ENCODE assay signal across 2 cellular contexts in the genomic region with DNA sequence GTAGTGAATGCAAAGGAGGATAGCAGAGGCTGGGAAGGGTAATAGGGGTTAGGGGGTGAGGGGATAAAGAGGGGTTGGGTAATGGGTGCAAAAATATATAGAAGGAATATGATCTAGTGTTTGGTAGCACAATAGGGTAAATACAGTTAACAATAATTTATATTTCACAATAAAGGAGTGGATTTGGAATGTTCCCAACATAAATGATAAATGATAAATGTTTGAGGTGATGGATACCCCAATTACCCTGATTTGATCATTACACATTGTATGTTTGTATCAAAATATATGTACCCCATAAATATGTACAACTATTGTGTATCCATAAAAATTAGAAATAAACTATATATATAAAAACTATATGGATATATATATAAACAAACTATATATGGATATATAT.
TF ChIP-seq lines count a peak whose summit lies in the region.

No MANE protein-coding gene starts in this region.

TF ChIP-seq in HepG2, 621 proteins besides CTCF, POLR2A, EP300 and RAD21:
- TF ChIP-seq HNRNPK (IDR thresholded peaks at IDR 0.05; ENCODE audit: low read depth, low read length, poor library complexity, severe bottlenecking) (peak; percentile 88), GABPA (IDR thresholded peaks at IDR 0.05; ENCODE audit: low read depth, low read length) (no peak), GABPA (CRISPR knock-in tag; IDR thresholded peaks at IDR 0.05; ENCODE audit: low read depth) (no peak)

TF ChIP-seq in K562, 482 proteins besides CTCF, POLR2A, EP300 and RAD21:
- TF ChIP-seq MYC (IDR thresholded peaks at IDR 0.05; ENCODE audit: low read depth, low read length) (no peak), MYC (CRISPR knock-in tag; IDR thresholded peaks at IDR 0.05; ENCODE audit: borderline replicate concordance, low read depth) (no peak), ZNF57 (CRISPR knock-in tag; IDR thresholded peaks at IDR 0.05) (no peak), HNRNPK (IDR thresholded peaks at IDR 0.05; ENCODE audit: low read depth, low read length, poor library complexity, severe bottlenecking) (peak; percentile 81), PCBP2 (IDR thresholded peaks at IDR 0.05; ENCODE audit: low read depth, low read length, poor library complexity, severe bottlenecking) (peak; percentile 49), PURB (CRISPR knock-in tag; IDR thresholded peaks at IDR 0.05; ENCODE audit: low read depth) (no peak), NR3C1 (CRISPR knock-in tag; IDR thresholded peaks at IDR 0.05) (no peak), JUND (IDR thresholded peaks at IDR 0.05; ENCODE audit: borderline replicate concordance, low read depth, low read length) (no peak), JUND (tag; IDR thresholded peaks at IDR 0.05; ENCODE audit: borderline replicate concordance, low read depth, low read length) (no peak)
- TF ChIP-seq, protein P1, sequence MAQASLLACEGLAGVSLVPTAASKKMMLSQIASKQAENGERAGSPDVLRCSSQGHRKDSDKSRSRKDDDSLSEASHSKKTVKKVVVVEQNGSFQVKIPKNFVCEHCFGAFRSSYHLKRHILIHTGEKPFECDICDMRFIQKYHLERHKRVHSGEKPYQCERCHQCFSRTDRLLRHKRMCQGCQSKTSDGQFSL (CRISPR knock-in tag; IDR thresholded peaks at IDR 0.05): no peak
- TF ChIP-seq, protein P1 (tag; IDR thresholded peaks at IDR 0.05): no peak
- TF ChIP-seq, protein P2, sequence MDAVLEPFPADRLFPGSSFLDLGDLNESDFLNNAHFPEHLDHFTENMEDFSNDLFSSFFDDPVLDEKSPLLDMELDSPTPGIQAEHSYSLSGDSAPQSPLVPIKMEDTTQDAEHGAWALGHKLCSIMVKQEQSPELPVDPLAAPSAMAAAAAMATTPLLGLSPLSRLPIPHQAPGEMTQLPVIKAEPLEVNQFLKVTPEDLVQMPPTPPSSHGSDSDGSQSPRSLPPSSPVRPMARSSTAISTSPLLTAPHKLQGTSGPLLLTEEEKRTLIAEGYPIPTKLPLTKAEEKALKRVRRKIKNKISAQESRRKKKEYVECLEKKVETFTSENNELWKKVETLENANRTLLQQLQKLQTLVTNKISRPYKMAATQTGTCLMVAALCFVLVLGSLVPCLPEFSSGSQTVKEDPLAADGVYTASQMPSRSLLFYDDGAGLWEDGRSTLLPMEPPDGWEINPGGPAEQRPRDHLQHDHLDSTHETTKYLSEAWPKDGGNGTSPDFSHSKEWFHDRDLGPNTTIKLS (IDR thresholded peaks at IDR 0.05; ENCODE audit: borderline replicate concordance, low read depth): no peak
TF ChIP-seq in K562: peak in this region for 2.
